7 cellular contexts compared by ENCODE assay signal in genomic region chr7:52189153-52189778, GRCh38.
"Had no signal": no experiment of that assay in that cellular context is flagged by ENCODE, and none has a peak within 500 bp of the region (broad histone marks: within the 10 kb centered on the region; RNA-seq: fewer than 3 reads in every experiment).

No MANE protein-coding gene starts in this region.

- H2AFZ ChIP-seq: GM23248 had no signal

- DNase-seq: GM23248, H9, HCEC 1CT, KG1 had no signal

- H3K27me3 Mint-ChIP-seq: IgD-negative memory B cell had no signal

- FAIRE-seq: H54, HTR-8/SVneo had no signal

- H3K27ac Mint-ChIP-seq: H9, IgD-negative memory B cell had no signal

- H3K4me3 Mint-ChIP-seq: H9, IgD-negative memory B cell had no signal

- H3K4me3 ChIP-seq: GM23248 had no signal

- H3K27ac ChIP-seq: GM23248 had no signal

- H3K9ac ChIP-seq: GM23248 had no signal

- H3K4me1 Mint-ChIP-seq: IgD-negative memory B cell had no signal

- H3K36me3 Mint-ChIP-seq: IgD-negative memory B cell had no signal
